34 cellular contexts compared by ENCODE assay signal in the genomic region with DNA sequence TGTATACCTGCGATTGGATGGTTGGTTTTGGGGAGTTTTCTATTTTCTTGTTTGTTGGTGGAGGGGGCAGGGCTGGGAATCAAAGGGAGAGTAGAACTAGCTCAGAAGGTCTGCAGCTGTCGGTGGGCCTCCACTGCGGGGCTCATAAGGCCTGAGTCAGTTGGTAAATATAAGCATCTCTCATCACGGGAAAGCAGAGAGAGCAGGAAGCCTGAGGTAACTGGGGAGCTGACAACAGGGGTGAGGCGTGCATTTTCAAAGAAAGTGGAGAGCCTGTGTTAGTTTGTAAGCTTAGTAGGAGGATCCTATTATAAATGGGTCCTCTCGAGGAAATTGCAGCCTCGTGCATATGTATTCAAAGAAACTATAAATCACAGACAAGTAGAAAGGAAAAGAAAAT.
"Had no signal": no experiment of that assay in that cellular context is flagged by ENCODE, and none has a peak within 500 bp of the region (broad histone marks: within the 10 kb centered on the region; RNA-seq: fewer than 3 reads in every experiment).

No MANE protein-coding gene starts in this region.

- H3K4me1 Mint-ChIP-seq: activated CD4-positive, alpha-beta T cell treated with anti-CD3 and anti-CD28 coated beads for 36 hours; activated CD4-positive, alpha-beta T cell treated with anti-CD3 and anti-CD28 coated beads, Interleukin-2, amount 10 ng/mL, durations not matched to agents 7 days and 5 days; activated naive CD4-positive, alpha-beta T cell treated with anti-CD3 and anti-CD28 coated beads, Interleukin-2, amount 50 U/mL, for 24 hours; activated naive CD8-positive, alpha-beta T cell treated with anti-CD3 and anti-CD28 coated beads, Interleukin-2, amount 10 ng/mL, durations not matched to agents 7 days and 5 days had no signal

- ATAC-seq: activated CD4-positive, alpha-beta T cell treated with anti-CD3 and anti-CD28 coated beads for 36 hours; activated CD4-positive, CD25-positive, alpha-beta regulatory T cell treated with anti-CD3 and anti-CD28 coated beads, Interleukin-2, amount 50 U/mL, for 24 hours; activated CD8-positive, alpha-beta T cell treated with anti-CD3 and anti-CD28 coated beads, Interleukin-2, amount 10 ng/mL, durations not matched to agents 7 days and 5 days; Panc1; WTC11 had no signal

- H3K4me3 Mint-ChIP-seq: activated CD4-positive, alpha-beta T cell treated with anti-CD3 and anti-CD28 coated beads for 36 hours; activated CD4-positive, alpha-beta T cell treated with anti-CD3 and anti-CD28 coated beads, Interleukin-2, amount 10 ng/mL, durations not matched to agents 7 days and 5 days; activated CD8-positive, alpha-beta T cell treated with anti-CD3 and anti-CD28 coated beads, Interleukin-2, amount 10 ng/mL, durations not matched to agents 7 days and 5 days; activated naive CD4-positive, alpha-beta T cell treated with anti-CD3 and anti-CD28 coated beads, Interleukin-2, amount 50 U/mL, for 24 hours; activated naive CD8-positive, alpha-beta T cell treated with anti-CD3 and anti-CD28 coated beads, Interleukin-2, amount 10 ng/mL, durations not matched to agents 7 days and 5 days; activated T-cell treated with anti-CD3 and anti-CD28 coated beads, Interleukin-2, amount 50 U/mL, for 24 hours; WTC11 had no signal

- H3K27ac Mint-ChIP-seq: activated CD4-positive, alpha-beta T cell treated with anti-CD3 and anti-CD28 coated beads for 36 hours; activated CD4-positive, alpha-beta T cell treated with anti-CD3 and anti-CD28 coated beads, Interleukin-2, amount 10 ng/mL, durations not matched to agents 7 days and 5 days; activated CD8-positive, alpha-beta T cell treated with anti-CD3 and anti-CD28 coated beads, Interleukin-2, amount 10 ng/mL, durations not matched to agents 7 days and 5 days; activated naive CD4-positive, alpha-beta T cell treated with anti-CD3 and anti-CD28 coated beads, Interleukin-2, amount 50 U/mL, for 24 hours; activated naive CD8-positive, alpha-beta T cell treated with anti-CD3 and anti-CD28 coated beads, Interleukin-2, amount 10 ng/mL, durations not matched to agents 7 days and 5 days; activated T-cell treated with anti-CD3 and anti-CD28 coated beads, Interleukin-2, amount 50 U/mL, for 24 hours; activated T-helper 2 cell treated with anti-CD3 and anti-CD28 coated beads, Interferon-gamma antibody, Interleukin-2, Interleukin-4, amounts not matched to agents 10 μg/mL and 5 μg/mL and 100 μg/mL, durations not matched to agents 14 hours and 24 hours and 36 hours; WTC11 had no signal

- H3K27me3 ChIP-seq: ascending aorta, MG63, SJCRH30 had no signal

- H3K4me3 ChIP-seq: ascending aorta, cardiac muscle cell, MG63, SJCRH30, SK-N-MC had no signal

- H3K36me3 ChIP-seq: ascending aorta, cardiac muscle cell, MG63, SJCRH30 had no signal

- H3K9me3 Mint-ChIP-seq: activated naive CD4-positive, alpha-beta T cell treated with anti-CD3 and anti-CD28 coated beads, Interleukin-2, amount 50 U/mL, for 24 hours; activated naive CD8-positive, alpha-beta T cell treated with anti-CD3 and anti-CD28 coated beads, Interleukin-2, amount 10 ng/mL, durations not matched to agents 7 days and 5 days; activated T-cell treated with anti-CD3 and anti-CD28 coated beads, Interleukin-2, amount 50 U/mL, for 24 hours; activated T-helper 2 cell treated with anti-CD3 and anti-CD28 coated beads, Interferon-gamma antibody, Interleukin-2, Interleukin-4, amounts not matched to agents 10 μg/mL and 5 μg/mL and 100 μg/mL, durations not matched to agents 14 hours and 24 hours and 36 hours had no signal

- DNase-seq: activated CD4-positive, alpha-beta T cell treated with anti-CD3 and anti-CD28 coated beads for 36 hours; activated CD4-positive, alpha-beta T cell treated with anti-CD3 and anti-CD28 coated beads, Interleukin-2, amount 10 ng/mL, durations not matched to agents 7 days and 5 days; activated CD4-positive, alpha-beta T cell treated with anti-CD3 and anti-CD28 coated beads, Interleukin-2, amount 50 U/mL, for 48 hours; activated CD8-positive, alpha-beta T cell treated with anti-CD3 and anti-CD28 coated beads, Interleukin-2, amount 10 ng/mL, durations not matched to agents 7 days and 5 days; activated gamma-delta T cell; activated naive CD4-positive, alpha-beta T cell treated with Interleukin-2 at 50 U/mL for 16 hours; activated naive CD8-positive, alpha-beta T cell treated with anti-CD3 and anti-CD28 coated beads, Interleukin-2, amount 10 ng/mL, durations not matched to agents 7 days and 5 days; activated T-cell treated with anti-CD3 and anti-CD28 coated beads, Interleukin-2, amount 50 U/mL, for 24 hours; amygdala; Kasumi-1; KG1; MG63; NCI-H1048; NCI-H1105 treated with DMSO at 0.1 percent for 48 hours; NCI-H146; NCI-H187; NCI-H2029 treated with DMSO at 0.1 percent for 48 hours; NCI-H2171 treated with DMSO at 0.1 percent for 48 hours; NCI-H2227 treated with DMSO at 0.1 percent for 48 hours; NCI-H446; NCI-H510A treated with DMSO at 0.1 percent for 48 hours; NCI-H526 treated with DMSO at 0.1 percent for 48 hours; NCI-H82; SHP77; SJCRH30; T1000 had no signal

- H3K4me1 ChIP-seq: ascending aorta, SJCRH30 had no signal

- H3K27ac ChIP-seq: ascending aorta, cardiac muscle cell, SJCRH30, SK-N-MC had no signal

- H3K36me3 Mint-ChIP-seq: activated naive CD4-positive, alpha-beta T cell treated with anti-CD3 and anti-CD28 coated beads, Interleukin-2, amount 50 U/mL, for 24 hours; activated naive CD8-positive, alpha-beta T cell treated with anti-CD3 and anti-CD28 coated beads, Interleukin-2, amount 10 ng/mL, durations not matched to agents 7 days and 5 days; WTC11 had no signal

- H3K9me3 ChIP-seq: ascending aorta, MG63, SJCRH30 had no signal
